ENCODE assay signal across 18 cellular contexts in the genomic region with DNA sequence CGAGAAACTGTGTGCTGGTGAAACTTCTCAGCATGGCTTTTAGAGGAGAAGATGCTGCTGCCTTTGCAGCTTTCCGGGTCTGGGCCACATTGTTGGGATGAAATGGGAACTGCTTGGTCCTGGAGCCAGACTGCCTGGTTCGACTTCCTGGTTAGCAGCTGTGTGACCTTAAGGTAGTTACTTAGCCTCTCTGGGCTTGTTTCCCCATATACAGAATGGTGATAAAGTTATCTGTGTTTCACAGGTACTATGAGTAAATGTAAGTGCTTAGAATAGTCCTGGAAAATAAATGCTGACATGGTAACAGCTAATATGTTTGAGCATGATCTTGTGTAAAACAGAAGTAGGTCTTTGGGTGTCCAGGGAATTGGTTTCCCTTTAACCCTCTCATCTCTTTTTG.
"Had no signal": no experiment of that assay in that cellular context is flagged by ENCODE, and none has a peak within 500 bp of the region (broad histone marks: within the 10 kb centered on the region; RNA-seq: fewer than 3 reads in every experiment).

No MANE protein-coding gene starts in this region.

- H3K36me3 Mint-ChIP-seq: natural killer cell had no signal

- H3K9me3 ChIP-seq: lower lobe of right lung had no signal

- DNase-seq: activated CD4-positive, alpha-beta T cell treated with anti-CD3 and anti-CD28 coated beads for 4 hours; activated CD8-positive, alpha-beta memory T cell treated with anti-CD3 and anti-CD28 coated beads, Interleukin-2, amount 50 U/mL, for 4 hours; activated CD8-positive, alpha-beta T cell treated with anti-CD3 and anti-CD28 coated beads for 36 hours; activated naive CD4-positive, alpha-beta T cell; activated naive CD8-positive, alpha-beta T cell treated with anti-CD3 and anti-CD28 coated beads, Interleukin-2, amount 50 U/mL, for 24 hours; central memory CD4-positive, alpha-beta T cell; effector CD4-positive, alpha-beta T cell; hippocampal formation; lower lobe of right lung; natural killer cell; occipital lobe; stimulated activated CD4-positive, alpha-beta T cell treated with anti-CD3 and anti-CD28 coated beads, Interleukin-4, amount 100 ng/mL, for 4 hours; stimulated activated naive CD8-positive, alpha-beta T cell treated with anti-CD3 and anti-CD28 coated beads, Interleukin-15, amount 100 ng/mL, for 72 hours; trophoblast cell had no signal

- H3K27me3 Mint-ChIP-seq: activated CD8-positive, alpha-beta T cell treated with anti-CD3 and anti-CD28 coated beads for 36 hours; activated naive CD8-positive, alpha-beta T cell treated with anti-CD3 and anti-CD28 coated beads, Interleukin-2, amount 50 U/mL, for 24 hours; stimulated activated naive CD8-positive, alpha-beta T cell treated with anti-CD3 and anti-CD28 coated beads, Interleukin-15, amount 100 ng/mL, for 72 hours had no signal

- H3K4me3 ChIP-seq: coronary artery, lower lobe of right lung, skin epidermis had no signal

- ATAC-seq: activated CD8-positive, alpha-beta T cell treated with anti-CD3 and anti-CD28 coated beads for 36 hours; activated naive CD8-positive, alpha-beta T cell treated with anti-CD3 and anti-CD28 coated beads, Interleukin-2, amount 50 U/mL, for 24 hours; lower lobe of right lung; natural killer cell; SK-N-SH treated with all-trans-retinoic acid at 6 μM for 48 hours; stimulated activated naive CD8-positive, alpha-beta T cell treated with anti-CD3 and anti-CD28 coated beads, Interleukin-15, amount 100 ng/mL, for 72 hours had no signal

- H3K27ac ChIP-seq: lower lobe of right lung had no signal

- H3K27ac Mint-ChIP-seq: activated CD8-positive, alpha-beta T cell treated with anti-CD3 and anti-CD28 coated beads for 36 hours; activated naive CD8-positive, alpha-beta T cell treated with anti-CD3 and anti-CD28 coated beads, Interleukin-2, amount 50 U/mL, for 24 hours; activated T-helper 1 cell treated with anti-CD3 and anti-CD28 coated beads, Interleukin-12 subunit alpha, Interleukin-12 subunit beta, Interleukin-2, Interleukin-4 antibody, amounts not matched to agents 30 ng/mL and 10 ng/mL and 1 ng/mL, durations not matched to agents 14 hours and 24 hours and 36 hours; natural killer cell had no signal

- H3K4me3 Mint-ChIP-seq: activated CD8-positive, alpha-beta T cell treated with anti-CD3 and anti-CD28 coated beads for 36 hours; activated naive CD8-positive, alpha-beta T cell treated with anti-CD3 and anti-CD28 coated beads, Interleukin-2, amount 50 U/mL, for 24 hours; activated T-helper 1 cell treated with anti-CD3 and anti-CD28 coated beads, Interleukin-12 subunit alpha, Interleukin-12 subunit beta, Interleukin-2, Interleukin-4 antibody, amounts not matched to agents 30 ng/mL and 10 ng/mL and 1 ng/mL, durations not matched to agents 14 hours and 24 hours and 36 hours; natural killer cell; stimulated activated naive CD8-positive, alpha-beta T cell treated with anti-CD3 and anti-CD28 coated beads, Interleukin-15, amount 100 ng/mL, for 72 hours had no signal

- H3K9me3 Mint-ChIP-seq: activated CD8-positive, alpha-beta T cell treated with anti-CD3 and anti-CD28 coated beads for 36 hours; activated naive CD8-positive, alpha-beta T cell treated with anti-CD3 and anti-CD28 coated beads, Interleukin-2, amount 50 U/mL, for 24 hours; activated T-helper 1 cell treated with anti-CD3 and anti-CD28 coated beads, Interleukin-12 subunit alpha, Interleukin-12 subunit beta, Interleukin-2, Interleukin-4 antibody, amounts not matched to agents 30 ng/mL and 10 ng/mL and 1 ng/mL, durations not matched to agents 14 hours and 24 hours and 36 hours; natural killer cell; stimulated activated naive CD8-positive, alpha-beta T cell treated with anti-CD3 and anti-CD28 coated beads, Interleukin-15, amount 100 ng/mL, for 72 hours had no signal

- H3K4me1 Mint-ChIP-seq: activated naive CD8-positive, alpha-beta T cell treated with anti-CD3 and anti-CD28 coated beads, Interleukin-2, amount 50 U/mL, for 24 hours; stimulated activated naive CD8-positive, alpha-beta T cell treated with anti-CD3 and anti-CD28 coated beads, Interleukin-15, amount 100 ng/mL, for 72 hours had no signal
